ENCODE assay signal across 1 cellular context in genomic region chr17:43342601-43342905, GRCh38.
TF ChIP-seq lines count a peak whose summit lies in the region.

No MANE protein-coding gene starts in this region.

TF ChIP-seq in IMR-90, 13 proteins besides CTCF, POLR2A, EP300 and RAD21:
- TF ChIP-seq MAFK (IDR thresholded peaks at IDR 0.05; ENCODE audit: low read depth, low read length) (no peak), ELK1 (IDR thresholded peaks at IDR 0.05; ENCODE audit: borderline replicate concordance, low read depth, low read length) (no peak), RCOR1 (IDR thresholded peaks at IDR 0.05; ENCODE audit: insufficient replicate concordance, low read length) (no peak), NFE2L2 (IDR thresholded peaks at IDR 0.05; ENCODE audit: low read depth, low read length) (no peak), FOS (IDR thresholded peaks at IDR 0.05; ENCODE audit: low read depth, low read length) (no peak), BHLHE40 (IDR thresholded peaks at IDR 0.05; ENCODE audit: low read depth, low read length) (no peak), SMC3 (IDR thresholded peaks at IDR 0.05; ENCODE audit: low read depth, low read length) (no peak), CHD1 (IDR thresholded peaks at IDR 0.05; ENCODE audit: low read depth, low read length) (no peak), MAZ (IDR thresholded peaks at IDR 0.05; ENCODE audit: borderline replicate concordance, low read depth, low read length) (no peak), USF2 (IDR thresholded peaks at IDR 0.05; ENCODE audit: low read depth, low read length) (no peak), RFX5 (IDR thresholded peaks at IDR 0.05; ENCODE audit: low read depth, low read length) (no peak)
